In genomic region chr14:76309572-76310551, GRCh38 we compare ENCODE assay signal across 18 cellular contexts.
DNase-seq lines count a peak whose midpoint lies in the region; ATAC-seq, FAIRE-seq and TF ChIP-seq lines count a peak whose summit lies in the region.
"Had no signal": no experiment of that assay in that cellular context is flagged by ENCODE, and none has a peak within 500 bp of the region (broad histone marks: within the 10 kb centered on the region; RNA-seq: fewer than 3 reads in every experiment).

No MANE protein-coding gene starts in this region.

- WGBS in HUES64: 42% methylated on average over 17 of the region's 17 CpGs

- FAIRE-seq in GM19239 (lab: Jason Lieb, UNC): no peak
- FAIRE-seq: D721Med had no signal

- no peaks in the 10 kb centered on the region for H3K27me3 Mint-ChIP-seq in MCF 10A (ENCODE audit: insufficient read depth, unreplicated experiment)

- H3K36me3 Mint-ChIP-seq in MCF 10A (ENCODE audit: insufficient read depth, unreplicated experiment): no peaks in the 10 kb centered on the region

- H3K36me3 ChIP-seq in HUES64 (ENCODE audit: insufficient read depth, low read length): no peaks in the 10 kb centered on the region
- H3K36me3 ChIP-seq in thoracic aorta: no peaks in the 10 kb centered on the region

- no peaks in the 10 kb centered on the region for H3K4me1 Mint-ChIP-seq in MCF 10A (ENCODE audit: insufficient read depth, unreplicated experiment)
- H3K4me1 Mint-ChIP-seq: activated T-helper 17 cell treated with anti-CD3 and anti-CD28 coated beads, Interleukin-2, amount 50 U/mL, for 72 hours had no signal

- DNase-seq in Right ventricle myocardium inferior (ENCODE audit: missing footprints): no peak
- peak; percentile 70 for DNase-seq in left kidney (ENCODE audit: low read depth, low spot score)
- DNase-seq in thoracic aorta (ENCODE audit: low spot score): no peak
- no peak for DNase-seq in HT-29 (ENCODE audit: low spot score)
- no peak for DNase-seq in GM19239 (ENCODE audit: insufficient read length, low spot score)
- no peak for DNase-seq in MCF 10A (ENCODE audit: unreplicated experiment)
- DNase-seq: activated CD8-positive, alpha-beta T cell treated with anti-CD3 and anti-CD28 coated beads for 36 hours; amniotic stem cell; NCI-H2081; NCI-H69; retina; stimulated activated CD4-positive, alpha-beta T cell treated with anti-CD3 and anti-CD28 coated beads, Interleukin-1b, Interleukin-23, amount 100 ng/mL, for 48 hours; SW 1271 had no signal

- peak; percentile 74 for ATAC-seq in Right ventricle myocardium inferior
- ATAC-seq in thoracic aorta (ENCODE audit: insufficient number of reproducible peaks, low FRiP score, low read depth): no peak
- ATAC-seq in GM21526 (IDR thresholded peaks at IDR 0.05; ENCODE audit: low FRiP score, unreplicated experiment): no peak
- ATAC-seq: activated CD8-positive, alpha-beta T cell treated with anti-CD3 and anti-CD28 coated beads for 36 hours; activated T-helper 17 cell treated with anti-CD3 and anti-CD28 coated beads, Interleukin-2, amount 50 U/mL, for 72 hours; Panc1 had no signal

- no peak overlapping the region for H3K27ac Mint-ChIP-seq in MCF 10A (ENCODE audit: low read depth, unreplicated experiment)
- H3K27ac Mint-ChIP-seq: activated CD8-positive, alpha-beta T cell treated with anti-CD3 and anti-CD28 coated beads for 36 hours; activated T-helper 17 cell treated with anti-CD3 and anti-CD28 coated beads, Interleukin-2, amount 50 U/mL, for 72 hours had no signal

- H3K9me3 ChIP-seq in HUES64 (ENCODE audit: insufficient read depth, low read depth, low read length) (no peaks in the 10 kb centered on the region), thoracic aorta (no peaks in the 10 kb centered on the region)

- intact Hi-C loops in Right ventricle myocardium inferior (cut with DNase I) (loop anchor here (1.0 kb wide), 1 partner anchor 42 kb away; no protein-coding TSS in a partner anchor), MCF 10A (cut with micrococcal nuclease) (no loop called here)

- H3K4me3 ChIP-seq in HUES64 (ENCODE audit: low read length): peak overlapping the region; percentile 41
- H3K4me3 ChIP-seq in thoracic aorta: peak overlapping the region; percentile 50

- TF ChIP-seq CTCF in thoracic aorta (IDR thresholded peaks at IDR 0.05) (peak; percentile 26), MCF 10A (IDR thresholded peaks at IDR 0.05; ENCODE audit: unreplicated experiment) (no peak)

- no peak overlapping the region for H3K9ac ChIP-seq in HUES64 (ENCODE audit: low read depth, low read length)

- H3K27ac ChIP-seq in HUES64 (ENCODE audit: low read depth, low read length) (no peak overlapping the region), thoracic aorta (no peak overlapping the region)

- no peak overlapping the region for H3K4me3 Mint-ChIP-seq in MCF 10A (ENCODE audit: unreplicated experiment)
- H3K4me3 Mint-ChIP-seq: activated CD8-positive, alpha-beta T cell treated with anti-CD3 and anti-CD28 coated beads for 36 hours; activated T-helper 17 cell treated with anti-CD3 and anti-CD28 coated beads, Interleukin-2, amount 50 U/mL, for 72 hours had no signal

- H3K9me3 Mint-ChIP-seq in MCF 10A (ENCODE audit: unreplicated experiment): no peaks in the 10 kb centered on the region
- H3K9me3 Mint-ChIP-seq: activated CD8-positive, alpha-beta T cell treated with anti-CD3 and anti-CD28 coated beads for 36 hours; activated T-helper 17 cell treated with anti-CD3 and anti-CD28 coated beads, Interleukin-2, amount 50 U/mL, for 72 hours had no signal

- POLR2A ChIA-PET in MCF 10A (lab: Yijun Ruan, JAX): interaction anchor here (0.6 kb wide), 1 partner anchor 169 kb away, joined by 3 read pairs; no protein-coding TSS in a partner anchor

- CTCF ChIA-PET in MCF 10A (lab: Yijun Ruan, JAX): interaction anchor here (0.7 to 1.0 kb wide), 2 partner anchors 259 to 372 kb away, joined by 3 read pairs; no protein-coding TSS in a partner anchor

- H3K4me1 ChIP-seq in HUES64 (ENCODE audit: insufficient read depth, low read length) (peaks cover 50% of the 10 kb centered on the region), thoracic aorta (ENCODE audit: control insufficient read depth in 1 of 2, low read depth in 2 of 2) (peaks cover 0 to 10% of the 10 kb centered on the region in 2 donors)

- BruUV-seq in MCF 10A (replicated peaks; lab: Mats Ljungman, UMichigan): no TSS peak

- H3K27me3 ChIP-seq in HUES64 (ENCODE audit: insufficient read depth, low read length) (peaks cover 69% of the 10 kb centered on the region), thoracic aorta (replicated peaks; ENCODE audit: insufficient read depth) (no peaks in the 10 kb centered on the region)
